In the genomic region with DNA sequence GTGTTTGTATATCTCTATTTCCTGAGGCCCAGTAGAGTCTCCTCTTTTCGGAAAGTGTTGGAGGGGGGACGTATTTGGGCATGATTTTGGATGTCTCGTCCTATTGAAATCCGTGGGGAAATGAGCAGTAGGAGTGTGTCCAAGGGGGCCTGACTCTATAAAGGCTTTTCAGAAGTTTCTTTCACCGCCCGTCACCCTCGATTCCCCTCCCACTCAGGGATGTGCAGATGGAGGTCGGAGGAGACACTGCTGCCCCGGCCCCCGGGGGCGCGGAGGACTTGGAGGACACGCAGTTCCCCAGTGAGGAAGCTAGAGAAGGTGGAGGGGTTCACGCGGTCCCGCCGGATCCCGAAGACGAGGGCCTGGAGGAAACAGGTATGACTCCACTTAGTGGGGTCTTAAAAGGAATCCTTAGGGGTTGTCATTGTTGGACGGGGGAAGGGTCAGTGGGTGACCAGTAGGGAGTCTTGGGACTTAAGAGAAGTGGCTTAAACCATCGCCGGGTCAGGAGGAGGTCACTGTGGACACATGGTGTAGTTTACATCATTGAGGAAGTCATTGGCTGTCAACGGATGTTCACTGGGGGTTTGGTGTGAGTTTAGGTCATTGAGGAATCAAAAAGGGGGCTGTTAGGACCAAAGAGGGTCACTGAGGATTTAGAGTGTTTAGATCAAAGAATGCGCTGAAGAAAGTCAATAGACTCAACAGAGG, we compare ENCODE assay signal across 8 cellular contexts. TPM values are rescaled to one million over a fixed set of nuclear protein-coding genes. Genes with fewer than 3 reads are reported as not detected.
A peak's percentile ranks its signal among the peaks of the same experiment; 100 is the strongest.
DNase-seq lines count a peak whose midpoint lies in the region; TF ChIP-seq lines count a peak whose summit lies in the region.

No MANE protein-coding gene starts in this region.

- H3K4me1 Mint-ChIP-seq in activated CD4-positive, alpha-beta T cell treated with anti-CD3 and anti-CD28 coated beads, Interleukin-2, amount 10 ng/mL, durations not matched to agents 24 days and 14 days = peaks cover 39% of the 10 kb centered on the region
- peaks cover 44% of the 10 kb centered on the region for H3K4me1 Mint-ChIP-seq in activated naive CD8-positive, alpha-beta T cell (ENCODE audit: low read depth)

- H3K4me3 ChIP-seq in MM.1S (ENCODE audit: low read length) (peak overlapping the region; percentile 84), iPS DF 6.9 (ENCODE audit: low read length) (peak overlapping the region; percentile 77; the same call in 1 of the 2 replicates), smooth muscle cell (peak overlapping the region; percentile 68)

- H3K4me1 ChIP-seq in MM.1S (ENCODE audit: low read length) (0 out of 2 replicates have a peak, but pooled peaks cover 6% of the 10 kb centered on the region), iPS DF 6.9 (ENCODE audit: control insufficient read depth, insufficient read depth, low read length) (no peaks in the 10 kb centered on the region; the same call in 1 of the 2 replicates), smooth muscle cell (ENCODE audit: low read depth) (peaks cover 10% of the 10 kb centered on the region)

- intact Hi-C loops in activated CD4-positive, alpha-beta T cell treated with anti-CD3 and anti-CD28 coated beads, Interleukin-2, amount 10 ng/mL, durations not matched to agents 24 days and 14 days (cut with micrococcal nuclease) = loop anchor here (1.0 to 2.0 kb wide), 5 partner anchors 21 to 1758 kb away; partner anchors contain the start of genes CFDP1, KARS1, TERF2IP and TMEM170A

- peak overlapping the region; percentile 70 for H2AFZ ChIP-seq in MM.1S (ENCODE audit: low read length)
- peak overlapping the region; percentile 83 for H2AFZ ChIP-seq in smooth muscle cell (ENCODE audit: low read depth)

- H3K9me3 Mint-ChIP-seq in activated CD4-positive, alpha-beta T cell treated with anti-CD3 and anti-CD28 coated beads, Interleukin-2, amount 10 ng/mL, durations not matched to agents 24 days and 14 days = peaks cover 11% of the 10 kb centered on the region
- no peaks in the 10 kb centered on the region for H3K9me3 Mint-ChIP-seq in activated naive CD8-positive, alpha-beta T cell (ENCODE audit: low read depth)

- no peaks in the 10 kb centered on the region for H3K27me3 ChIP-seq in MM.1S (replicated peaks; ENCODE audit: insufficient read depth, low read length)
- no peaks in the 10 kb centered on the region for H3K27me3 ChIP-seq in iPS DF 6.9 (ENCODE audit: control insufficient read depth, insufficient read depth, low read length)
- H3K27me3 ChIP-seq in smooth muscle cell (ENCODE audit: low read depth) = no peaks in the 10 kb centered on the region

- H3K4me2 ChIP-seq in MM.1S (ENCODE audit: low read depth, low read length) = peak overlapping the region; percentile 66
- peak overlapping the region; percentile 86 for H3K4me2 ChIP-seq in smooth muscle cell

- WGBS in iPS DF 6.9 (ENCODE audit: insufficient coverage, insufficient read length) = no CpG with 5 or more reads among the region's 24 CpGs
- 7% methylated on average over 24 of the region's 24 CpGs for WGBS in smooth muscle cell (ENCODE audit: low lambda C conversion rate)

- H3K27ac ChIP-seq in MM.1S (ENCODE audit: low read length) (peak overlapping the region; percentile 89), iPS DF 6.9 (ENCODE audit: low read length) (no peak overlapping the region), smooth muscle cell (ENCODE audit: low read depth) (peak overlapping the region; percentile 63)

- H4K20me1 ChIP-seq in MM.1S (ENCODE audit: insufficient read depth, low read length) (no peaks in the 10 kb centered on the region), smooth muscle cell (ENCODE audit: low read depth) (no peaks in the 10 kb centered on the region)

- H3F3A ChIP-seq in MM.1S (ENCODE audit: insufficient read depth, low read length) (no peaks in the 10 kb centered on the region), smooth muscle cell (ENCODE audit: low read depth) (peaks cover 9% of the 10 kb centered on the region)

- H3K9me3 ChIP-seq in MM.1S (replicated peaks; ENCODE audit: insufficient read depth, low read length) = no peaks in the 10 kb centered on the region
- no peaks in the 10 kb centered on the region for H3K9me3 ChIP-seq in iPS DF 6.9 (ENCODE audit: control insufficient read depth, insufficient read depth, low read length)
- H3K9me3 ChIP-seq in smooth muscle cell (replicated peaks; ENCODE audit: low read depth) = no peaks in the 10 kb centered on the region

- TF ChIP-seq CTCF in MM.1S (IDR thresholded peaks at IDR 0.05; ENCODE audit: low read length) (no peak), smooth muscle cell (IDR thresholded peaks at IDR 0.05; ENCODE audit: borderline replicate concordance, insufficient read depth, poor library complexity, severe bottlenecking) (no peak)

- DNase-seq in activated CD4-positive, alpha-beta T cell treated with anti-CD3 and anti-CD28 coated beads, Interleukin-2, amount 10 ng/mL, durations not matched to agents 24 days and 14 days = no peak
- no peak for DNase-seq in activated CD4-positive, alpha-beta T cell treated with anti-CD3 and anti-CD28 coated beads, Interleukin-2, amount 50 U/mL, for 4 hours
- DNase-seq in MM.1S (peak; percentile 7), iPS DF 6.9 (ENCODE audit: low read depth, low spot score) (no peak), smooth muscle cell (lab: John Stamatoyannopoulos, UW; ENCODE audit: unreplicated experiment) (no peak), NCI-H2081 treated with DMSO at 0.1 percent for 48 hours (lab: John Stamatoyannopoulos, UW) (no peak), GOT3 (lab: John Stamatoyannopoulos, UW) (no peak)

- H3K9ac ChIP-seq in MM.1S (ENCODE audit: low read length) (peak overlapping the region; percentile 78), smooth muscle cell (ENCODE audit: low read depth) (peak overlapping the region; percentile 52)

- peaks cover 8% of the 10 kb centered on the region for H3K27me3 Mint-ChIP-seq in activated CD4-positive, alpha-beta T cell treated with anti-CD3 and anti-CD28 coated beads, Interleukin-2, amount 10 ng/mL, durations not matched to agents 24 days and 14 days
- no peaks in the 10 kb centered on the region for H3K27me3 Mint-ChIP-seq in activated naive CD8-positive, alpha-beta T cell

- peaks cover 46% of the 10 kb centered on the region for H3K36me3 Mint-ChIP-seq in activated CD4-positive, alpha-beta T cell treated with anti-CD3 and anti-CD28 coated beads, Interleukin-2, amount 10 ng/mL, durations not matched to agents 24 days and 14 days (ENCODE audit: low read depth)
- H3K36me3 Mint-ChIP-seq in activated naive CD8-positive, alpha-beta T cell = peaks cover 19% of the 10 kb centered on the region

- H3K36me3 ChIP-seq in MM.1S (replicated peaks; ENCODE audit: insufficient read depth, low read length) (no peaks in the 10 kb centered on the region), iPS DF 6.9 (ENCODE audit: control insufficient read depth, insufficient read depth, low read length) (peaks cover 20% of the 10 kb centered on the region), smooth muscle cell (ENCODE audit: low read depth) (no peaks in the 10 kb centered on the region)

- H3K4me3 Mint-ChIP-seq in activated CD4-positive, alpha-beta T cell treated with anti-CD3 and anti-CD28 coated beads, Interleukin-2, amount 10 ng/mL, durations not matched to agents 24 days and 14 days = peak overlapping the region; percentile 97
- peak overlapping the region; percentile 96 for H3K4me3 Mint-ChIP-seq in activated naive CD8-positive, alpha-beta T cell

- H3K9me2 ChIP-seq in MM.1S (replicated peaks; ENCODE audit: insufficient read depth, low read length) = no peaks in the 10 kb centered on the region

- H3K79me2 ChIP-seq in MM.1S (ENCODE audit: low read length) = peaks cover 26% of the 10 kb centered on the region
- H3K79me2 ChIP-seq in smooth muscle cell (ENCODE audit: low read depth) = peaks cover 19% of the 10 kb centered on the region

- H3K27ac Mint-ChIP-seq in activated CD4-positive, alpha-beta T cell treated with anti-CD3 and anti-CD28 coated beads, Interleukin-2, amount 10 ng/mL, durations not matched to agents 24 days and 14 days = peak overlapping the region; percentile 99
- peak overlapping the region; percentile 99 for H3K27ac Mint-ChIP-seq in activated naive CD8-positive, alpha-beta T cell

RNA-seq across cellular contexts. Expression of gene MON1B, which starts 0.4 kb away (rescaled TPM):
- 65.7 and 69.3 TPM in 2 replicates for total RNA-seq in activated CD4-positive, alpha-beta T cell treated with anti-CD3 and anti-CD28 coated beads, Interleukin-2, amount 10 ng/mL, durations not matched to agents 24 days and 14 days
- 8.0 and 9.3 TPM in 2 replicates for total RNA-seq in smooth muscle cell
- 16.2 and 20.9 TPM in 2 replicates for polyA plus RNA-seq in smooth muscle cell

RNA-seq across cellular contexts. Expression of gene SYCE1L, which starts 7.8 kb away (rescaled TPM):
- total RNA-seq in activated CD4-positive, alpha-beta T cell treated with anti-CD3 and anti-CD28 coated beads, Interleukin-2, amount 10 ng/mL, durations not matched to agents 24 days and 14 days = 4.9 and 7.9 TPM in 2 replicates
- 1.6 and 3.4 TPM in 2 replicates for total RNA-seq in smooth muscle cell
- polyA plus RNA-seq in smooth muscle cell = 3.7 and 3.8 TPM in 2 replicates
